ENCODE assay signal across 19 cellular contexts in the genomic region with DNA sequence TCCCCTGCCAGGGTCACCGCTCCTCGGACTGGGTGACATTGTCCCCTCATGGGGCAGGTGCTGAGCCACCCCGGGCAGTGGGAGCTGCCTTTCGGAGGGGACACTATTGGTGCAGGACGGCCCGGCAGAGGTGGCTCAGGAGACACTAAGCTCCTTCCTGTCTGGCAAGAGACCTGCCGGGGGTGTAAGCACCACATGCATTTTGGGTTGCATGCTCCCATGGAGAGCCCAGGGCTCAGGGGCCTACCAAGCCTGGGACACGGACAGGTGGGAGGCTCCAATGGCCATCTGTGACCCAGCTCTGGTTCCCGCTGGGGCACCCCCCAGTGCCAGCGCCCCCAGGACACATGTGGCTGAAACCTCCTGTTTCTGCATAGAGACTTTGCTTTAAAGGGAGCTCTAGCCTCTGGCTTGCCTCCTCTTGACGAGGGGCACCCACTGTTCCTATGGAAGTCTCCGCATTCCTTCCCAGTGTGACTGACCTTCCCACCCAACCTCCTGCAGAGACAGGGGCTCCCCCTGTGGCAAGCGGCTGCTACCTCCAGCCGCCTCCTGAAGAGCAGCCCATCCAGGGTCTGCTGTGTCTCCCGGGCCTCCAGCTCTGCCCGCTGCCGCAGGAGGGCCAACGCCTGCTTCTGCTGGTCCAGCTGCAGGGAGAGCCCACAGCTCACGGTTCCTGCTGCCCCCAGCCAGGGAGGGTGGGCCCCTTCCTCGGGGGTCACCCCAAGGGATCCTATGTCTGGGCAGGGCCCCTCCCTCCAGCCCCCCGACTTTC. TPM values are rescaled to one million over a fixed set of nuclear protein-coding genes. Genes with fewer than 3 reads are reported as not detected.
"Had no signal": no experiment of that assay in that cellular context is flagged by ENCODE, and none has a peak within 500 bp of the region (broad histone marks: within the 10 kb centered on the region; RNA-seq: fewer than 3 reads in every experiment).

No MANE protein-coding gene starts in this region.

- DNase-seq: activated CD4-positive, alpha-beta T cell treated with anti-CD3 and anti-CD28 coated beads, Interleukin-2, amount 10 ng/mL, durations not matched to agents 24 days and 14 days; activated naive CD4-positive, alpha-beta T cell; aorta; dorsolateral prefrontal cortex; left colon; natural killer cell; occipital lobe; psoas muscle; sigmoid colon; stimulated activated CD4-positive, alpha-beta T cell treated with anti-CD3 and anti-CD28 coated beads, Interleukin-12 subunit alpha, Interleukin-12 subunit beta, amount 100 ng/mL, for 4 hours; stimulated activated CD4-positive, alpha-beta T cell treated with anti-CD3 and anti-CD28 coated beads, Interleukin-2, amount 100 ng/mL, for 48 hours; stimulated activated naive CD8-positive, alpha-beta T cell treated with anti-CD3 and anti-CD28 coated beads, Interleukin-15, Interleukin-2, amounts not matched to agents 100 U/mL and 50 U/mL, for 24 hours had no signal

- H3K4me3 ChIP-seq: dorsolateral prefrontal cortex, psoas muscle, sigmoid colon, upper lobe of left lung had no signal

- H3K36me3 ChIP-seq: sigmoid colon, upper lobe of left lung had no signal

- ATAC-seq: left colon; natural killer cell; psoas muscle; stimulated activated naive CD8-positive, alpha-beta T cell treated with anti-CD3 and anti-CD28 coated beads, Interleukin-15, Interleukin-2, amounts not matched to agents 100 U/mL and 50 U/mL, for 24 hours had no signal

- H3K27ac ChIP-seq: dorsolateral prefrontal cortex, psoas muscle, sigmoid colon, upper lobe of left lung had no signal

- H3K9me3 ChIP-seq: psoas muscle, sigmoid colon, upper lobe of left lung had no signal

- H3K27me3 ChIP-seq: dorsolateral prefrontal cortex, upper lobe of left lung had no signal

- FAIRE-seq: bronchial epithelial cell, endometrium had no signal

- H3K4me1 ChIP-seq: psoas muscle, sigmoid colon, upper lobe of left lung had no signal

RNA-seq across cellular contexts. Expression of gene CCDC187, which starts 28.1 kb away (rescaled TPM):
- total RNA-seq: activated CD4-positive, alpha-beta T cell treated with anti-CD3 and anti-CD28 coated beads, Interleukin-2, amount 10 ng/mL, durations not matched to agents 24 days and 14 days; activated T-helper 1 cell treated with anti-CD3 and anti-CD28 coated beads, Interleukin-12 subunit alpha, Interleukin-12 subunit beta, Interleukin-2, Interleukin-4 antibody, amounts not matched to agents 30 ng/mL and 10 ng/mL and 1 ng/mL, durations not matched to agents 14 hours and 24 hours and 36 hours; aorta; bronchial epithelial cell; esophagus mucosa; glomerular endothelial cell; lung microvascular endothelial cell; psoas muscle; sigmoid colon had no signal
- polyA plus RNA-seq: aorta, psoas muscle had no signal
